14 cellular contexts compared by ENCODE assay signal in the genomic region with DNA sequence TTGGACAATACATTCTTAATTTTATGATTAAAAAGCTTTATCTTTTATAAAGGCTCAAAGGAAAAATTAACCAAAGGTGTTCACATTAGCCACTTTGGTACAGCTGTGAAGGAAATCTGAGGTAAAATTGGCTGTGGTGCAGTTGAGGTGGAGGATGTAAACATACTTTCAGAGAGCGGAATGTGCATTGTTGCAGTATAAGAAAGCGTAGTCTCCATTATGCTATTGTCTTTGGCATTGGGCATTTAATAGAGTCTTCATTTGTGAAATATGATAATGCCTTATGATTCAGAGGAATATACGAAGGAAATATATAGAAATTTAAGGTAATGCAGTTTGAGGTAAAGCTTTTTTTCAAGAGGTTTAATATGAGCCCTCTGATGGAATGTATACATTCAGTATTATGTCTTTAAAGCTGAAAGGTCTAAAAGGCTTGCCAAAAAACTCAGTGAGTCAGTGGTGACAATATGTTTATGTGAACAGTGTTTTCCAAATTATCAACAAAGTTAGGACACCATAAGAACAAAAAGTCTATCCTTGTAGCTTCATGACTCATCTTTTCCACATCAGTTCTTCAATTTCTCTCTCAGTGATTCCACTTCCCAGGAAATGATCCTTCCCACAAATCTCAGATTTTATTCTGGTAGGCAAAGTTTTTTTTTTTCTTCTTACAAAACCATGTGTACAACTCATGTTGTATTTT. TPM values are rescaled to one million over a fixed set of nuclear protein-coding genes. Genes with fewer than 3 reads are reported as not detected.
DNase-seq lines count a peak whose midpoint lies in the region; ATAC-seq, FAIRE-seq and TF ChIP-seq lines count a peak whose summit lies in the region.
"Had no signal": no experiment of that assay in that cellular context is flagged by ENCODE, and none has a peak within 500 bp of the region (broad histone marks: within the 10 kb centered on the region; RNA-seq: fewer than 3 reads in every experiment).

No MANE protein-coding gene starts in this region.

- H3K27ac ChIP-seq in foreskin keratinocyte (peak overlapping the region; percentile 10), psoas muscle (no peak overlapping the region)

- FAIRE-seq in TTC549 (lab: Jason Lieb, UNC): peak; percentile 5

- intact Hi-C loops in psoas muscle (cut with DNase I): no loop called here

- 95% methylated on average over 3 of the region's 3 CpGs for WGBS in psoas muscle, 3 donors

- TF ChIP-seq CTCF in foreskin keratinocyte (conservative IDR thresholded peaks at IDR 0.05): no peak
- no peak for TF ChIP-seq CTCF in psoas muscle (IDR thresholded peaks at IDR 0.05)

- H3K4me1 ChIP-seq in foreskin keratinocyte (peaks cover 10% of the 10 kb centered on the region), psoas muscle (no peaks in the 10 kb centered on the region)

- no peaks in the 10 kb centered on the region for H3K27me3 ChIP-seq in foreskin keratinocyte
- no peaks in the 10 kb centered on the region for H3K27me3 ChIP-seq in psoas muscle (ENCODE audit: insufficient read depth in 3 of 3, low read length in 2 of 3)

- H3K9me3 ChIP-seq in psoas muscle: no peaks in the 10 kb centered on the region

- DNase-seq in GM04503 (ENCODE audit: low read depth): peak; percentile 73
- DNase-seq in foreskin keratinocyte: peak; percentile 83 to 90
- DNase-seq in stromal cell of bone marrow (ENCODE audit: low read depth): peak; percentile 95
- no peak for DNase-seq in psoas muscle
- DNase-seq in NCI-H128 (lab: John Stamatoyannopoulos, UW; ENCODE audit: unreplicated experiment): no peak
- DNase-seq: activated T-cell treated with anti-CD3 and anti-CD28 coated beads, Interleukin-2, amount 50 U/mL, for 24 hours; cortex of kidney; KG1; left cardiac atrium; NCI-H524; retina had no signal

- H3K36me3 ChIP-seq in psoas muscle (ENCODE audit: insufficient read depth in 1 of 2, low read depth in 1 of 2): peaks cover 2 to 25% of the 10 kb centered on the region in 2 donors

- ATAC-seq in foreskin keratinocyte (peak; percentile 91), HG02840 (IDR thresholded peaks at IDR 0.05; ENCODE audit: low FRiP score, unreplicated experiment) (no peak), psoas muscle (no peak), GM18520 (IDR thresholded peaks at IDR 0.05; ENCODE audit: unreplicated experiment) (no peak)

- H3K4me3 ChIP-seq in psoas muscle: no peak overlapping the region

RNA-seq across cellular contexts. Expression of gene DDR2, which starts 26.9 kb away (rescaled TPM):
- 0.18 and 0.41 TPM in 2 replicates for total RNA-seq in foreskin keratinocyte
- polyA plus RNA-seq in foreskin keratinocyte: 0.03 and 0.06 TPM in 2 replicates
- 10 to 100 TPM in 1 of 4 donors, 1 to 10 TPM in 3; 6.0 to 21.2 (median 6.4) TPM for total RNA-seq in psoas muscle
- polyA plus RNA-seq in psoas muscle: 1 to 10 TPM; 1.3 to 2.9 (median 1.6) TPM

RNA-seq across cellular contexts. Expression of gene UAP1, which starts 43.9 kb away (rescaled TPM):
- total RNA-seq in foreskin keratinocyte (127 and 148 TPM in 2 replicates), psoas muscle (10 to 100 TPM; 24.1 to 55.3 (median 42.3) TPM)
- polyA plus RNA-seq in foreskin keratinocyte (68.0 and 92.2 TPM in 2 replicates), psoas muscle (100 to 1,000 TPM in 1 of 3 donors, 10 to 100 TPM in 2; 28.0 to 147 (median 36.0) TPM)

Comparison
In these comparisons a context has a peak if more than half of its experiments do, and no peak if none do; other contexts are left out.
1. DNase-seq: peak in GM04503 (single experiment), foreskin keratinocyte (2 of 2) and stromal cell of bone marrow (single experiment); none in psoas muscle (0 of 2) and NCI-H128 (single experiment).